In genomic region chr7:123360631-123361030, GRCh38 we compare ENCODE assay signal across 1 cellular context.
TF ChIP-seq lines count a peak whose summit lies in the region.

No MANE protein-coding gene starts in this region.

TF ChIP-seq in SK-N-SH, 30 proteins besides CTCF, POLR2A, EP300 and RAD21 (continued from another document):
- TF ChIP-seq ZBTB33 (IDR thresholded peaks at IDR 0.05; ENCODE audit: borderline replicate concordance, low read depth) (no peak), EZH2phosphoT487 (IDR thresholded peaks at IDR 0.05; ENCODE audit: borderline replicate concordance, low read depth) (no peak), FOXJ3 (CRISPR knock-in tag; IDR thresholded peaks at IDR 0.05) (peak; percentile 77; the same call in 1 of the 2 replicates), MXI1 (IDR thresholded peaks at IDR 0.05; ENCODE audit: low read depth, low read length) (peak; percentile 66), TAF1 (IDR thresholded peaks at IDR 0.05; ENCODE audit: borderline replicate concordance, low read depth, low read length) (no peak), IRF3 (IDR thresholded peaks at IDR 0.05; ENCODE audit: low read depth, low read length) (no peak), MEF2A (IDR thresholded peaks at IDR 0.05; ENCODE audit: borderline replicate concordance, low read depth) (no peak), NFIC (IDR thresholded peaks at IDR 0.05; ENCODE audit: borderline replicate concordance) (no peak), RFX5 (IDR thresholded peaks at IDR 0.05; ENCODE audit: low read length) (peak; percentile 18; the same call in 1 of the 2 replicates)
